Comparison of ENCODE assay signal across 11 cellular contexts in genomic region chrX:54178100-54178940, GRCh38. TPM values are rescaled to one million over a fixed set of nuclear protein-coding genes. Genes with fewer than 3 reads are reported as not detected.
DNase-seq lines count a peak whose midpoint lies in the region; ATAC-seq and TF ChIP-seq lines count a peak whose summit lies in the region.
"Had no signal": no experiment of that assay in that cellular context is flagged by ENCODE, and none has a peak within 500 bp of the region (broad histone marks: within the 10 kb centered on the region; RNA-seq: fewer than 3 reads in every experiment).

No MANE protein-coding gene starts in this region.

- TF ChIP-seq POLR2A in breast epithelium (IDR thresholded peaks at IDR 0.05) (no peak), esophagus squamous epithelium (IDR thresholded peaks at IDR 0.05) (no peak)

- peaks cover 49% of the 10 kb centered on the region for H3K27me3 Mint-ChIP-seq in MCF 10A (ENCODE audit: insufficient read depth, unreplicated experiment)

- POLR2A ChIA-PET in MCF 10A (lab: Yijun Ruan, JAX) = interaction anchor here (0.6 to 9.2 kb wide), 5 partner anchors 85 to 450 kb away, joined by 3 to 96 read pairs (median 3); partner anchors contain the start of genes PHF8 and TSR2
- POLR2A ChIA-PET in Panc1 (lab: Charles Lee) = no interaction called here

- CTCF ChIA-PET in MCF 10A (lab: Yijun Ruan, JAX) = interaction anchor here (0.6 to 1.2 kb wide), 5 partner anchors 14 to 894 kb away, joined by 3 to 4 read pairs (median 3); no protein-coding TSS in a partner anchor
- CTCF ChIA-PET in Panc1 (lab: Charles Lee) = interaction anchor here (0.6 kb wide), 1 partner anchor 893 kb away, joined by 6 read pairs; no protein-coding TSS in a partner anchor

- ATAC-seq in Panc1 (peak; percentile 61), GM19023 (IDR thresholded peaks at IDR 0.05; ENCODE audit: unreplicated experiment) (no peak)

- TF ChIP-seq CTCF in MCF 10A (IDR thresholded peaks at IDR 0.05; ENCODE audit: unreplicated experiment) (no peak), breast epithelium (IDR thresholded peaks at IDR 0.05) (no peak), Panc1 (IDR thresholded peaks at IDR 0.05) (no peak), esophagus squamous epithelium (IDR thresholded peaks at IDR 0.05) (no peak)

- H3K9me3 ChIP-seq in breast epithelium (no peaks in the 10 kb centered on the region), Panc1 (ENCODE audit: control insufficient read depth, insufficient read depth, low read depth, low read length) (no peaks in the 10 kb centered on the region), esophagus squamous epithelium (no peaks in the 10 kb centered on the region)
- H3K9me3 ChIP-seq: ovary, tibial artery had no signal

- peak overlapping the region; percentile 50 for H3K4me3 Mint-ChIP-seq in MCF 10A (ENCODE audit: unreplicated experiment)

- peaks cover 7% of the 10 kb centered on the region for H3K36me3 Mint-ChIP-seq in MCF 10A (ENCODE audit: insufficient read depth, unreplicated experiment)

- H3K4me1 Mint-ChIP-seq in MCF 10A (ENCODE audit: insufficient read depth, unreplicated experiment) = peaks cover 31% of the 10 kb centered on the region

- DNase-seq in MCF 10A (ENCODE audit: unreplicated experiment) (peak; percentile 76), breast epithelium (ENCODE audit: low spot score in 2 of 2) (no peak), Panc1 (ENCODE audit: low read depth, low spot score) (no peak), esophagus squamous epithelium (lab: John Stamatoyannopoulos, UW) (no peak), HUDEP-2 (lab: John Stamatoyannopoulos, UW; ENCODE audit: unreplicated experiment in 76 of 76) (no peak), NCI-H2107 treated with DMSO at 0.1 percent for 48 hours (lab: John Stamatoyannopoulos, UW; ENCODE audit: unreplicated experiment) (no peak)
- DNase-seq in stimulated activated CD4-positive, alpha-beta T cell treated with anti-CD3 and anti-CD28 coated beads, Interleukin-12 subunit alpha, Interleukin-12 subunit beta, amount 100 ng/mL, for 4 hours = no peak
- DNase-seq: aorta, ovary, tibial artery had no signal

- H3K27me3 ChIP-seq in breast epithelium = peaks cover 0 to 17% of the 10 kb centered on the region in 2 donors
- no peaks in the 10 kb centered on the region for H3K27me3 ChIP-seq in Panc1 (ENCODE audit: control insufficient read depth, insufficient read depth, low read length)
- no peaks in the 10 kb centered on the region for H3K27me3 ChIP-seq in esophagus squamous epithelium
- H3K27me3 ChIP-seq: ovary, tibial artery had no signal

- H3K4me1 ChIP-seq in breast epithelium (no peaks in the 10 kb centered on the region), Panc1 (ENCODE audit: control insufficient read depth, insufficient read depth, low read length) (peaks cover 26% of the 10 kb centered on the region), esophagus squamous epithelium (peaks cover 0 to 57% (median 15%) of the 10 kb centered on the region in 3 donors)

- H3K27ac ChIP-seq in breast epithelium (no peak overlapping the region), Panc1 (ENCODE audit: low read length) (peak overlapping the region; percentile 93), esophagus squamous epithelium (peak overlapping the region; percentile 7 to 73 (median 42))
- H3K27ac ChIP-seq: ovary, tibial artery had no signal

- H3K27ac Mint-ChIP-seq in MCF 10A (ENCODE audit: low read depth, unreplicated experiment) = peak overlapping the region; percentile 53

- intact Hi-C loops in MCF 10A (cut with micrococcal nuclease) = no loop called here
- intact Hi-C loops in breast epithelium (cut with DNase I; ENCODE audit: low total_unique reads) = no loop called here
- intact Hi-C loops in Panc1 (cut with micrococcal nuclease; ENCODE audit: unreplicated experiment) = no loop called here
- intact Hi-C loops in esophagus squamous epithelium (cut with DNase I) = no loop called here

- BruUV-seq in MCF 10A (replicated peaks; lab: Mats Ljungman, UMichigan) (no TSS peak), Panc1 (replicated peaks; lab: Mats Ljungman, UMichigan) (no TSS peak)

- no peaks in the 10 kb centered on the region for H3K9me3 Mint-ChIP-seq in MCF 10A (ENCODE audit: unreplicated experiment)

- H3K4me3 ChIP-seq in breast epithelium (no peak overlapping the region), Panc1 (ENCODE audit: low read depth in 2 of 2, low read length in 2 of 2) (no peak overlapping the region; a peak in 2 of 4 replicates), esophagus squamous epithelium (no peak overlapping the region)
- H3K4me3 ChIP-seq: ovary, tibial artery had no signal

- in situ Hi-C loops in Panc1 (cut with HindIII; ENCODE audit: low pct_unique_long_range_greater_than_20kb, low sequenced_read_pairs) = no loop called here

- 33 to 35% methylated on average over 5 of the region's 5 CpGs for WGBS in esophagus squamous epithelium, 2 donors

- no peaks in the 10 kb centered on the region for H3K36me3 ChIP-seq in breast epithelium
- H3K36me3 ChIP-seq in Panc1 (ENCODE audit: control insufficient read depth, insufficient read depth, low read length) = no peaks in the 10 kb centered on the region; the same call in none of the 2 replicates
- H3K36me3 ChIP-seq in esophagus squamous epithelium = no peaks in the 10 kb centered on the region
- H3K36me3 ChIP-seq: ovary, tibial artery had no signal

RNA-seq across cellular contexts. Expression of gene FAM120C, which starts 4.7 kb away (rescaled TPM):
- total RNA-seq in MCF 10A (2022) = 11.3 and 12.5 TPM in 2 replicates
- total RNA-seq in breast epithelium = 10 to 100 TPM; 11.8 to 13.1 (median 12.4) TPM
- 12.1 TPM for total RNA-seq in Panc1 (2021; ENCODE audit: unreplicated experiment)
- polyA plus RNA-seq in Panc1 (2012; ENCODE audit: insufficient read length) = 7.4 TPM
- total RNA-seq in esophagus squamous epithelium = 1 to 10 TPM; 5.0 to 9.2 (median 6.9) TPM

Comparison
In these comparisons a context has a peak if more than half of its experiments do, and no peak if none do; other contexts are left out.
1. H3K27ac ChIP-seq: peak in Panc1 (single experiment) and esophagus squamous epithelium (4 of 4); none in breast epithelium (0 of 2).